ENCODE assay signal across 31 cellular contexts in genomic region chr20:62722627-62723026, GRCh38. TPM values are rescaled to one million over a fixed set of nuclear protein-coding genes. Genes with fewer than 3 reads are reported as not detected.
"Had no signal": no experiment of that assay in that cellular context is flagged by ENCODE, and none has a peak within 500 bp of the region (broad histone marks: within the 10 kb centered on the region; RNA-seq: fewer than 3 reads in every experiment).

No MANE protein-coding gene starts in this region.

- H3K4me1 Mint-ChIP-seq: WTC11 had no signal

- H3K4me1 ChIP-seq: Peyer's patch, SJSA1 had no signal

- H3K27me3 Mint-ChIP-seq: activated CD4-positive, alpha-beta T cell treated with anti-CD3 and anti-CD28 coated beads for 36 hours; activated T-helper 17 cell treated with anti-CD3 and anti-CD28 coated beads, Interleukin-2, amount 50 U/mL, for 72 hours had no signal

- H3K4me3 ChIP-seq: K562, Peyer's patch, SJSA1 had no signal

- H3K27ac ChIP-seq: brain microvascular endothelial cell, SJSA1 had no signal

- FAIRE-seq: K562, TTC549 had no signal

- H3K9ac ChIP-seq: SK-N-SH had no signal

- ATAC-seq: activated CD8-positive, alpha-beta memory T cell treated with anti-CD3 and anti-CD28 coated beads, Interleukin-2, amount 10 ng/mL, durations not matched to agents 7 days and 5 days; K562; WTC11 had no signal

- H3K36me3 ChIP-seq: brain microvascular endothelial cell, Peyer's patch, SJSA1 had no signal

- DNase-seq: activated CD4-positive, alpha-beta memory T cell treated with anti-CD3 and anti-CD28 coated beads, Interleukin-2, amount 10 ng/mL, durations not matched to agents 7 days and 5 days; activated CD4-positive, alpha-beta T cell treated with anti-CD3 and anti-CD28 coated beads for 36 hours; activated CD4-positive, alpha-beta T cell treated with anti-CD3 and anti-CD28 coated beads, Interleukin-2, amount 50 U/mL, for 1 hour; activated CD8-positive, alpha-beta memory T cell treated with anti-CD3 and anti-CD28 coated beads for 24 hours; activated CD8-positive, alpha-beta memory T cell treated with anti-CD3 and anti-CD28 coated beads, Interleukin-2, amount 10 ng/mL, durations not matched to agents 7 days and 5 days; activated CD8-positive, alpha-beta memory T cell treated with anti-CD3 and anti-CD28 coated beads, Interleukin-2, amount 50 U/mL, for 48 hours; activated effector memory CD4-positive, alpha-beta T cell treated with anti-CD3 and anti-CD28 coated beads, Interleukin-2, amount 50 U/mL, for 16 hours; activated naive CD4-positive, alpha-beta T cell; activated naive CD4-positive, alpha-beta T cell treated with anti-CD3 and anti-CD28 coated beads, Interleukin-2, amount 50 U/mL, for 16 hours; activated naive CD8-positive, alpha-beta T cell treated with anti-CD3 and anti-CD28 coated beads for 36 hours; activated T-cell treated with anti-CD3 and anti-CD28 coated beads, Interleukin-2, amount 50 U/mL, for 48 hours; amniotic stem cell; brain microvascular endothelial cell; Karpas-422; NCI-H1105; NCI-H1417 treated with DMSO at 0.1 percent for 48 hours; NCI-H187 treated with DMSO at 0.1 percent for 48 hours; NCI-H446 treated with DMSO at 0.1 percent for 48 hours; NCI-H524; Peyer's patch; RPMI8226; SHP77 treated with DMSO at 0.1 percent for 48 hours; SK-N-SH had no signal

- H3K4me2 ChIP-seq: SK-N-SH had no signal

- H3K27me3 ChIP-seq: Peyer's patch had no signal

- H3K27ac Mint-ChIP-seq: activated CD4-positive, alpha-beta memory T cell treated with anti-CD3 and anti-CD28 coated beads, Interleukin-2, amount 10 ng/mL, durations not matched to agents 7 days and 5 days; activated CD4-positive, alpha-beta T cell treated with anti-CD3 and anti-CD28 coated beads for 36 hours; activated CD8-positive, alpha-beta memory T cell treated with anti-CD3 and anti-CD28 coated beads, Interleukin-2, amount 10 ng/mL, durations not matched to agents 7 days and 5 days; activated naive CD8-positive, alpha-beta T cell treated with anti-CD3 and anti-CD28 coated beads for 36 hours; activated T-helper 17 cell treated with anti-CD3 and anti-CD28 coated beads, Interleukin-2, amount 50 U/mL, for 72 hours; T-helper 1 cell treated with Interleukin-12 subunit alpha and Interleukin-12 subunit beta and Interleukin-4 antibody, amounts not matched to agents 30 μg/mL and 1 μg/mL, for 36 hours; T-helper 2 cell treated with Interferon-gamma antibody and Interleukin-4, amounts not matched to agents 5 μg/mL and 100 μg/mL, for 36 hours; WTC11 had no signal

- H3K4me3 Mint-ChIP-seq: activated CD4-positive, alpha-beta memory T cell treated with anti-CD3 and anti-CD28 coated beads, Interleukin-2, amount 10 ng/mL, durations not matched to agents 7 days and 5 days; activated CD4-positive, alpha-beta T cell treated with anti-CD3 and anti-CD28 coated beads for 36 hours; activated CD8-positive, alpha-beta memory T cell treated with anti-CD3 and anti-CD28 coated beads, Interleukin-2, amount 10 ng/mL, durations not matched to agents 7 days and 5 days; activated naive CD8-positive, alpha-beta T cell treated with anti-CD3 and anti-CD28 coated beads for 36 hours; activated T-helper 17 cell treated with anti-CD3 and anti-CD28 coated beads, Interleukin-2, amount 50 U/mL, for 72 hours; T-helper 1 cell treated with Interleukin-12 subunit alpha and Interleukin-12 subunit beta and Interleukin-4 antibody, amounts not matched to agents 30 μg/mL and 1 μg/mL, for 36 hours; T-helper 2 cell treated with Interferon-gamma antibody and Interleukin-4, amounts not matched to agents 5 μg/mL and 100 μg/mL, for 36 hours; WTC11 had no signal

RNA-seq across cellular contexts. Expression of gene NTSR1, which starts 14.0 kb away (rescaled TPM):
- total RNA-seq: activated CD4-positive, alpha-beta memory T cell treated with anti-CD3 and anti-CD28 coated beads, Interleukin-2, amount 10 ng/mL, durations not matched to agents 7 days and 5 days; activated CD8-positive, alpha-beta memory T cell treated with anti-CD3 and anti-CD28 coated beads, Interleukin-2, amount 10 ng/mL, durations not matched to agents 7 days and 5 days; activated naive CD8-positive, alpha-beta T cell treated with anti-CD3 and anti-CD28 coated beads for 36 hours; activated T-helper 17 cell treated with anti-CD3 and anti-CD28 coated beads, Interleukin-2, amount 50 U/mL, for 72 hours; aorta; SJSA1 had no signal
- polyA plus RNA-seq: aorta had no signal
